Comparison of ENCODE assay signal across 9 cellular contexts in genomic region chr17:40343126-40344119, GRCh38. TPM values are rescaled to one million over a fixed set of nuclear protein-coding genes. Genes with fewer than 3 reads are reported as not detected.
DNase-seq lines count a peak whose midpoint lies in the region; FAIRE-seq and TF ChIP-seq lines count a peak whose summit lies in the region.
"Had no signal": no experiment of that assay in that cellular context is flagged by ENCODE, and none has a peak within 500 bp of the region (broad histone marks: within the 10 kb centered on the region; RNA-seq: fewer than 3 reads in every experiment).

No MANE protein-coding gene starts in this region.

- H2BK120ac ChIP-seq in H1 (replicated peaks; ENCODE audit: low read depth, low read length) = no peak overlapping the region

- H3K4ac ChIP-seq in H1 (replicated peaks; ENCODE audit: insufficient read length, low read depth, low read length) = no peak overlapping the region

- H3F3A ChIP-seq in neural cell (ENCODE audit: insufficient read depth, low read length, poor library complexity, severe bottlenecking) = peaks cover 2% of the 10 kb centered on the region

- TF ChIP-seq POLR2A in H1 (IDR thresholded peaks at IDR 0.05; ENCODE audit: control extremely low read depth in 1 of 2, low read depth in 2 of 2, low read length in 2 of 2) = no peak

- peak overlapping the region; percentile 76 to 94 (median 85) for H3K9ac ChIP-seq in BLaER1 treated with 17β-estradiol and CSF1 and Interleukin-3, amounts not matched to agents 10 nM and 100 nM
- no peak overlapping the region for H3K9ac ChIP-seq in H1 (replicated peaks in 1 of 4; ENCODE audit: extremely low read depth in 1 of 4, low read depth in 3 of 4, low read length in 3 of 4)
- H3K9ac ChIP-seq in neural cell (ENCODE audit: low read length) = peak overlapping the region; percentile 97

- H3K23me2 ChIP-seq in H1 (ENCODE audit: low read depth, low read length) = peaks cover 29% of the 10 kb centered on the region; the same call in 1 of the 2 replicates

- H3K9me2 ChIP-seq in neural cell (ENCODE audit: insufficient read depth, low read length) = no peaks in the 10 kb centered on the region

- H4K20me1 ChIP-seq in BLaER1 treated with 17β-estradiol and CSF1 and Interleukin-3, amounts not matched to agents 10 nM and 100 nM = peaks cover 3 to 83% (median 44%) of the 10 kb centered on the region in 11 experiments; a peak in 15 of 22 replicates
- H4K20me1 ChIP-seq in H1 (replicated peaks in 1 of 2; ENCODE audit: control insufficient read depth in 1 of 2, insufficient read depth in 2 of 2, low read length in 2 of 2) = peaks cover 23 to 52% of the 10 kb centered on the region in 2 experiments
- no peaks in the 10 kb centered on the region for H4K20me1 ChIP-seq in neural cell (ENCODE audit: insufficient read depth)

- H3K4me2 ChIP-seq in BLaER1 treated with 17β-estradiol and CSF1 and Interleukin-3, amounts not matched to agents 10 nM and 100 nM = peak overlapping the region; percentile 92 to 100 (median 99)
- peak overlapping the region; percentile 73 to 91 for H3K4me2 ChIP-seq in H1 (ENCODE audit: insufficient read depth in 1 of 2, low read depth in 2 of 2, low read length in 2 of 2)
- H3K4me2 ChIP-seq in neural cell (ENCODE audit: low read length) = peak overlapping the region; percentile 78

- H3K18ac ChIP-seq in H1 (ENCODE audit: extremely low read depth, low read length) = no peak overlapping the region; the same call in 1 of the 2 replicates

- peak; percentile 77 for DNase-seq in NCI-H524 treated with DMSO at 0.1 percent for 48 hours (lab: John Stamatoyannopoulos, UW)
- DNase-seq in H1 (ENCODE audit: low read depth in 1 of 2, low spot score in 2 of 2) = no peak
- no peak for DNase-seq in DMS 273 treated with DMSO at 0.1 percent for 48 hours (lab: John Stamatoyannopoulos, UW)
- no peak for DNase-seq in effector CD8-positive, alpha-beta T cell (lab: John Stamatoyannopoulos, UW)
- DNase-seq in anterior cingulate cortex (lab: John Stamatoyannopoulos, UW) = no peak
- no peak for DNase-seq in central memory CD4-positive, alpha-beta T cell

- no peak for TF ChIP-seq EP300 in H1 (IDR thresholded peaks at IDR 0.05; ENCODE audit: borderline replicate concordance in 1 of 2, low read depth in 2 of 2, low read length in 2 of 2)
- no peak for TF ChIP-seq EP300 in neural cell (conservative IDR thresholded peaks at IDR 0.05; ENCODE audit: poor library complexity, severe bottlenecking)

- H3K79me2 ChIP-seq in H1 (ENCODE audit: control insufficient read depth in 1 of 2, insufficient read depth in 2 of 2, low read length in 2 of 2) = no peaks in the 10 kb centered on the region; a peak in 1 of 4 replicates
- H3K79me2 ChIP-seq in neural cell (replicated peaks; ENCODE audit: insufficient read depth, low read length) = peaks cover 70% of the 10 kb centered on the region

- peaks cover 0 to 15% (median 2%) of the 10 kb centered on the region in 11 experiments; a peak in 10 of 22 replicates for H3K36me3 ChIP-seq in BLaER1 treated with 17β-estradiol and CSF1 and Interleukin-3, amounts not matched to agents 10 nM and 100 nM
- H3K36me3 ChIP-seq in H1 (ENCODE audit: control insufficient read depth in 2 of 4, insufficient read depth in 4 of 4, low read length in 3 of 4) = no peaks in the 10 kb centered on the region; a peak in 1 of 8 replicates
- H3K36me3 ChIP-seq in neural cell (ENCODE audit: insufficient read depth, low read length) = no peaks in the 10 kb centered on the region

- no peak for FAIRE-seq in H1 (lab: Jason Lieb, UNC)
- FAIRE-seq: GM18507 had no signal

- POLR2A ChIA-PET in H1 (lab: Charles Lee; ENCODE audit: partially characterized antibody) = interaction anchor here (1.0 to 27.8 kb wide), 5 partner anchors 8 to 149 kb away, joined by 3 to 570 read pairs (median 6); partner anchors contain the start of genes CDC6 and RARA

- TF ChIP-seq RAD21 in H1 (IDR thresholded peaks at IDR 0.05 in 1 of 2, conservative IDR thresholded peaks at IDR 0.05 in 1 of 2; ENCODE audit: low read depth in 2 of 2, low read length in 2 of 2) = no peak
- TF ChIP-seq RAD21 in neural cell (conservative IDR thresholded peaks at IDR 0.05) = no peak

- H2AFZ ChIP-seq in H1 (ENCODE audit: low read length) (no peak overlapping the region), neural cell (ENCODE audit: low read depth, low read length) (no peak overlapping the region)

- H2BK12ac ChIP-seq in H1 (ENCODE audit: low read depth, low read length) = 0 out of 2 replicates have a peak overlapping the region, but pooled peaks have one; percentile 43

- H2BK15ac ChIP-seq in H1 (ENCODE audit: low read length) = 0 out of 2 replicates have a peak overlapping the region, but pooled peaks have one; percentile 12

- H3K27me3 ChIP-seq in BLaER1 treated with 17β-estradiol and CSF1 and Interleukin-3, amounts not matched to agents 10 nM and 100 nM = no peaks in the 10 kb centered on the region
- H3K27me3 ChIP-seq in H1 (replicated peaks in 1 of 4; ENCODE audit: control insufficient read depth in 3 of 4, extremely low read depth in 1 of 4, insufficient read depth in 3 of 4, low read length in 3 of 4) (peaks cover 17 to 81% (median 61%) of the 10 kb centered on the region in 4 experiments), neural cell (ENCODE audit: insufficient read depth, low read depth, low read length) (no peaks in the 10 kb centered on the region)

- H3K14ac ChIP-seq in H1 (ENCODE audit: insufficient read length) = no peak overlapping the region

- H2BK5ac ChIP-seq in H1 (ENCODE audit: low read depth, low read length) = no peak overlapping the region

- CTCF ChIA-PET in H1 (lab: Charles Lee; ENCODE audit: partially characterized antibody) = interaction anchor here (1.0 to 30.8 kb wide), 5 partner anchors 9 to 59 kb away, joined by 3 to 1198 read pairs (median 4); partner anchors contain the start of genes GJD3 and RARA

- H3K79me1 ChIP-seq in H1 (ENCODE audit: low read depth, low read length) = peaks cover 2% of the 10 kb centered on the region; the same call in 1 of the 2 replicates

- H2AK5ac ChIP-seq in H1 (ENCODE audit: low read depth, low read length) = no peak overlapping the region; the same call in 1 of the 2 replicates

- no peak overlapping the region for H4K8ac ChIP-seq in H1 (ENCODE audit: extremely low read depth, insufficient read depth, low read length)

- H4K5ac ChIP-seq in H1 (ENCODE audit: insufficient read length, low read depth, low read length) = no peak overlapping the region

- H3K9me3 ChIP-seq in BLaER1 treated with 17β-estradiol and CSF1 and Interleukin-3, amounts not matched to agents 10 nM and 100 nM (replicated peaks in 1 of 11) = no peaks in the 10 kb centered on the region
- H3K9me3 ChIP-seq in H1 (ENCODE audit: insufficient read depth in 2 of 2, low read depth in 1 of 2, low read length in 1 of 2) (no peaks in the 10 kb centered on the region), neural cell (ENCODE audit: low read length) (no peaks in the 10 kb centered on the region)

- H2BK20ac ChIP-seq in H1 (ENCODE audit: low read length) = 0 out of 2 replicates have a peak overlapping the region, but pooled peaks have one; percentile 61

- H3K27ac ChIP-seq in BLaER1 treated with 17β-estradiol and CSF1 and Interleukin-3, amounts not matched to agents 10 nM and 100 nM = peak overlapping the region; percentile 75 to 91 (median 80); a peak in 21 of 22 replicates
- H3K27ac ChIP-seq in H1 (ENCODE audit: low read depth, low read length) = no peak overlapping the region
- peak overlapping the region; percentile 88 for H3K27ac ChIP-seq in neural cell (ENCODE audit: low read length)

- H3K4me3 ChIP-seq in BLaER1 treated with 17β-estradiol and CSF1 and Interleukin-3, amounts not matched to agents 10 nM and 100 nM = peak overlapping the region; percentile 75 to 96 (median 83)
- H3K4me3 ChIP-seq in H1 (ENCODE audit: extremely low read depth in 1 of 4, insufficient read depth in 2 of 4, low read depth in 3 of 4, low read length in 4 of 4) (peak overlapping the region in 1 of 4 experiments; percentile 74; a peak in 2 of 8 replicates), neural cell (ENCODE audit: low read length) (peak overlapping the region; percentile 91)

- no peak overlapping the region for H3K56ac ChIP-seq in H1 (replicated peaks; ENCODE audit: insufficient read length, low read depth, low read length)

- H4K91ac ChIP-seq in H1 (replicated peaks; ENCODE audit: insufficient read length, low read length) = no peak overlapping the region

- peaks cover 76 to 92% (median 88%) of the 10 kb centered on the region in 10 experiments for H3K4me1 ChIP-seq in BLaER1 treated with 17β-estradiol and CSF1 and Interleukin-3, amounts not matched to agents 10 nM and 100 nM
- peaks cover 21 to 56% (median 48%) of the 10 kb centered on the region in 4 experiments for H3K4me1 ChIP-seq in H1 (replicated peaks in 1 of 4; ENCODE audit: control insufficient read depth in 3 of 4, insufficient read depth in 4 of 4, low read length in 3 of 4)

- TF ChIP-seq CTCF in H1 (IDR thresholded peaks at IDR 0.05; ENCODE audit: control extremely low read depth in 1 of 3, insufficient read depth in 1 of 3, low read depth in 1 of 3, low read length in 3 of 3) (no peak), neural cell (IDR thresholded peaks at IDR 0.05; ENCODE audit: poor library complexity, severe bottlenecking) (no peak)

- 58% methylated on average over 14 of the region's 15 CpGs; no CpG with 5 or more reads in 1 of the 2 experiments for WGBS in H1 (ENCODE audit: extremely low coverage in 1 of 2, insufficient coverage in 1 of 2, insufficient read length in 1 of 2, insufficient replicate concordance in 2 of 2, low coverage in 1 of 2, low lambda C conversion rate in 2 of 2, missing lambda C conversion rate in 1 of 2), 2 experiments

- no peak overlapping the region for H3K23ac ChIP-seq in H1 (ENCODE audit: insufficient read length)

RNA-seq across cellular contexts. Expression of gene GJD3, which starts 21.1 kb away (rescaled TPM):
- total RNA-seq in H1 (2021; fragmentation: NEBNext Ultra II Directional; extraction: Animal tissue kit (Norgen Biotek cat#: 25700)) = 1.4 and 1.9 TPM in 2 replicates
- polyA plus RNA-seq in H1 (2011; rRNA removed) (0.53 and 0.58 TPM in 2 replicates), neural cell (not detected in 2 replicates)
- polyA plus RNA-seq in H1 (2011; cell fraction: cytosol; rRNA removed) = 0.66 TPM
- 0.90 TPM for polyA plus RNA-seq in H1 (2011; cell fraction: nucleus; rRNA removed)
- polyA plus RNA-seq in H1 (2012, experiment 1 of 2) = 0.25 TPM in 1 of 4 replicates, not detected in the others
- polyA plus RNA-seq in H1 (2012, experiment 2 of 2) = not detected
- polyA plus RNA-seq in H1 (2013, experiment 1 of 2) = 0.43 TPM
- polyA plus RNA-seq in H1 (2013, experiment 2 of 2) = 0.29 TPM
- not detected in 2 replicates for polyA minus RNA-seq in H1 (2011; rRNA and poly(A)+ RNA removed)
- 3.2 TPM for polyA minus RNA-seq in H1 (2011; cell fraction: cytosol; rRNA and poly(A)+ RNA removed)
- 1.3 TPM for polyA minus RNA-seq in H1 (2011; cell fraction: nucleus; rRNA and poly(A)+ RNA removed)
- 0.73 TPM in 1 of 2 replicates, not detected in the other for polyA minus RNA-seq in neural cell

RNA-seq across cellular contexts. Expression of gene RARA, which starts 34.4 kb away (rescaled TPM):
- 13.4 and 16.5 TPM in 2 replicates for total RNA-seq in H1 (2021; fragmentation: NEBNext Ultra II Directional; extraction: Animal tissue kit (Norgen Biotek cat#: 25700))
- polyA plus RNA-seq in H1 (2011; rRNA removed) (4.4 and 7.8 TPM in 2 replicates), neural cell (4.7 and 6.6 TPM in 2 replicates)
- polyA plus RNA-seq in H1 (2011; cell fraction: cytosol; rRNA removed) = 2.5 TPM
- 6.9 TPM for polyA plus RNA-seq in H1 (2011; cell fraction: nucleus; rRNA removed)
- polyA plus RNA-seq in H1 (2012, experiment 1 of 2) = 12.6 to 17.5 TPM (median 16.0 TPM) in 4 replicates
- polyA plus RNA-seq in H1 (2012, experiment 2 of 2) = 13.9 TPM
- 11.2 TPM for polyA plus RNA-seq in H1 (2013, experiment 1 of 2)
- polyA plus RNA-seq in H1 (2013, experiment 2 of 2) = 11.1 TPM
- polyA minus RNA-seq in H1 (2011; rRNA and poly(A)+ RNA removed) = 2.9 and 6.4 TPM in 2 replicates
- polyA minus RNA-seq in H1 (2011; cell fraction: cytosol; rRNA and poly(A)+ RNA removed) = 8.4 TPM
- 6.2 TPM for polyA minus RNA-seq in H1 (2011; cell fraction: nucleus; rRNA and poly(A)+ RNA removed)
- 9.7 and 11.2 TPM in 2 replicates for polyA minus RNA-seq in neural cell

RNA-seq across cellular contexts. Expression of gene CDC6, which starts 55.7 kb away (rescaled TPM):
- 139 and 140 TPM in 2 replicates for total RNA-seq in H1 (2021; fragmentation: NEBNext Ultra II Directional; extraction: Animal tissue kit (Norgen Biotek cat#: 25700))
- polyA plus RNA-seq in H1 (2011; rRNA removed) (38.0 and 50.5 TPM in 2 replicates), neural cell (1.9 and 2.2 TPM in 2 replicates)
- 62.0 TPM for polyA plus RNA-seq in H1 (2011; cell fraction: cytosol; rRNA removed)
- 32.6 TPM for polyA plus RNA-seq in H1 (2011; cell fraction: nucleus; rRNA removed)
- 66.3 to 99.0 TPM (median 74.5 TPM) in 4 replicates for polyA plus RNA-seq in H1 (2012, experiment 1 of 2)
- 10.6 TPM for polyA plus RNA-seq in H1 (2012, experiment 2 of 2)
- 87.2 TPM for polyA plus RNA-seq in H1 (2013, experiment 1 of 2)
- 90.5 TPM for polyA plus RNA-seq in H1 (2013, experiment 2 of 2)
- polyA minus RNA-seq in H1 (2011; rRNA and poly(A)+ RNA removed) = 51.3 and 81.1 TPM in 2 replicates
- polyA minus RNA-seq in H1 (2011; cell fraction: cytosol; rRNA and poly(A)+ RNA removed) = 38.5 TPM
- 58.3 TPM for polyA minus RNA-seq in H1 (2011; cell fraction: nucleus; rRNA and poly(A)+ RNA removed)
- polyA minus RNA-seq in neural cell = 3.2 and 3.9 TPM in 2 replicates

Comparison
In these comparisons a context has a peak if more than half of its experiments do, and no peak if none do; other contexts are left out.
1. H3K9ac ChIP-seq: peak in BLaER1 treated with 17β-estradiol and CSF1 and Interleukin-3, amounts not matched to agents 10 nM and 100 nM (11 of 11) and neural cell (single experiment); none in H1 (0 of 4).
2. Peak in every context shown above with its lines, with median percentiles within 50 percentile points of each other: H3K4me2 ChIP-seq.